Comparison of ENCODE assay signal across 20 cellular contexts in genomic region chr4:147236806-147237205, GRCh38.
"Had no signal": no experiment of that assay in that cellular context is flagged by ENCODE, and none has a peak within 500 bp of the region (broad histone marks: within the 10 kb centered on the region; RNA-seq: fewer than 3 reads in every experiment).

No MANE protein-coding gene starts in this region.

- H3K27me3 ChIP-seq: MG63, SJSA1 had no signal

- H3K9me3 ChIP-seq: MG63, SJSA1 had no signal

- H3K4me3 ChIP-seq: MG63, SJSA1, SK-N-MC had no signal

- H3K36me3 ChIP-seq: MG63, SJSA1 had no signal

- DNase-seq: Karpas-422, KG1, MG63, NCI-H1092 treated with DMSO at 0.1 percent for 48 hours, NCI-H1436, NCI-H1694, NCI-H187 treated with DMSO at 0.1 percent for 48 hours, NCI-H2081, NCI-H2107, NCI-H226, NCI-H446, NCI-H510A, NCI-H524 treated with DMSO at 0.1 percent for 48 hours, NCI-H69, NCI-H774, Right ventricle myocardium superior, RPMI8226, SIG-M5 had no signal

- H3K27ac ChIP-seq: SJSA1, SK-N-MC had no signal
